18 cellular contexts compared by ENCODE assay signal in genomic region chr3:52149726-52150125, GRCh38. TPM values are rescaled to one million over a fixed set of nuclear protein-coding genes. Genes with fewer than 3 reads are reported as not detected.
DNase-seq lines count a peak whose midpoint lies in the region; ATAC-seq and TF ChIP-seq lines count a peak whose summit lies in the region.
"Had no signal": no experiment of that assay in that cellular context is flagged by ENCODE, and none has a peak within 500 bp of the region (broad histone marks: within the 10 kb centered on the region; RNA-seq: fewer than 3 reads in every experiment).

No MANE protein-coding gene starts in this region.

- ATAC-seq in natural killer cell treated with Interleukin-12 subunit alpha and Interleukin-12 subunit beta and Interleukin-15 and Interleukin-18, amount 100 ng/mL, for 72 hours: no peak
- no peak for ATAC-seq in natural killer cell

- H3K4me3 Mint-ChIP-seq in natural killer cell treated with Interleukin-12 subunit alpha and Interleukin-12 subunit beta and Interleukin-15 and Interleukin-18, amount 100 ng/mL, for 72 hours: no peak overlapping the region
- H3K4me3 Mint-ChIP-seq in natural killer cell: no peak overlapping the region
- H3K4me3 Mint-ChIP-seq in chondrocyte (ENCODE audit: unreplicated experiment): no peak overlapping the region
- H3K4me3 Mint-ChIP-seq: B cell; CD4-positive, alpha-beta memory T cell; HFFc6 had no signal

- TF ChIP-seq CTCF in natural killer cell (IDR thresholded peaks at IDR 0.05) (no peak), chondrocyte (IDR thresholded peaks at IDR 0.05) (no peak), vagina (IDR thresholded peaks at IDR 0.05) (no peak)

- H3K4me1 ChIP-seq in vagina: peaks cover 11% of the 10 kb centered on the region
- H3K4me1 ChIP-seq: HAP-1 had no signal

- H3K9me3 ChIP-seq in vagina: no peaks in the 10 kb centered on the region
- H3K9me3 ChIP-seq: BLaER1 treated with 17β-estradiol and CSF1 and Interleukin-3, amounts not matched to agents 10 nM and 100 nM; HAP-1 had no signal

- H3K27me3 ChIP-seq in vagina: no peaks in the 10 kb centered on the region
- H3K27me3 ChIP-seq: BLaER1 treated with 17β-estradiol and CSF1 and Interleukin-3, amounts not matched to agents 10 nM and 100 nM had no signal

- H3K27ac ChIP-seq in vagina (no peak overlapping the region), caudate nucleus (ENCODE audit: low read depth, low read length) (no peak overlapping the region)
- H3K27ac ChIP-seq: 22Rv1 had no signal

- H3K4me3 ChIP-seq in vagina: no peak overlapping the region
- H3K4me3 ChIP-seq: BLaER1 treated with 17β-estradiol and CSF1 and Interleukin-3, amounts not matched to agents 10 nM and 100 nM; HAP-1 had no signal

- H3K36me3 Mint-ChIP-seq in natural killer cell treated with Interleukin-12 subunit alpha and Interleukin-12 subunit beta and Interleukin-15 and Interleukin-18, amount 100 ng/mL, for 72 hours: no peaks in the 10 kb centered on the region
- no peaks in the 10 kb centered on the region for H3K36me3 Mint-ChIP-seq in natural killer cell
- H3K36me3 Mint-ChIP-seq in chondrocyte (ENCODE audit: low read depth): peaks cover 2% of the 10 kb centered on the region

- peak; percentile 56 for DNase-seq in natural killer cell treated with Interleukin-12 subunit alpha and Interleukin-12 subunit beta and Interleukin-15 and Interleukin-18, amount 100 ng/mL, for 72 hours (ENCODE audit: low spot score)
- no peak for DNase-seq in natural killer cell
- DNase-seq in chondrocyte (ENCODE audit: low spot score): peak; percentile 85
- DNase-seq in vagina (ENCODE audit: extremely low spot score in 2 of 2): peak; percentile 64 to 77
- DNase-seq in T-helper 9 cell: no peak
- no peak for DNase-seq in caudate nucleus (lab: John Stamatoyannopoulos, UW)
- DNase-seq: Calu3; CD4-positive, alpha-beta memory T cell; COR-L47; DMS53; DMS79 treated with DMSO at 0.1 percent for 48 hours; GF-D8; GOT3; HFFc6 had no signal

- no peak overlapping the region for H3K27ac Mint-ChIP-seq in natural killer cell treated with Interleukin-12 subunit alpha and Interleukin-12 subunit beta and Interleukin-15 and Interleukin-18, amount 100 ng/mL, for 72 hours
- H3K27ac Mint-ChIP-seq in natural killer cell: no peak overlapping the region
- H3K27ac Mint-ChIP-seq in chondrocyte (ENCODE audit: unreplicated experiment): no peak overlapping the region
- H3K27ac Mint-ChIP-seq: B cell, HFFc6 had no signal

- intact Hi-C loops in natural killer cell (cut with micrococcal nuclease): no loop called here
- intact Hi-C loops in vagina (cut with DNase I): loop anchor here (5.0 kb wide), 1 partner anchor 212 kb away; no protein-coding TSS in a partner anchor

- H3K36me3 ChIP-seq in vagina: no peaks in the 10 kb centered on the region

- TF ChIP-seq POLR2A in vagina (IDR thresholded peaks at IDR 0.05): no peak

- H3K4me1 Mint-ChIP-seq in natural killer cell treated with Interleukin-12 subunit alpha and Interleukin-12 subunit beta and Interleukin-15 and Interleukin-18, amount 100 ng/mL, for 72 hours (ENCODE audit: low read depth in 2 of 2): peaks cover 7 to 10% of the 10 kb centered on the region in 2 donors
- H3K4me1 Mint-ChIP-seq in natural killer cell (peaks cover 7 to 8% of the 10 kb centered on the region in 2 donors), chondrocyte (ENCODE audit: low read depth) (peaks cover 9% of the 10 kb centered on the region)

- no peaks in the 10 kb centered on the region for H3K27me3 Mint-ChIP-seq in natural killer cell treated with Interleukin-12 subunit alpha and Interleukin-12 subunit beta and Interleukin-15 and Interleukin-18, amount 100 ng/mL, for 72 hours
- no peaks in the 10 kb centered on the region for H3K27me3 Mint-ChIP-seq in natural killer cell (ENCODE audit: low read depth in 2 of 2)
- H3K27me3 Mint-ChIP-seq in chondrocyte (ENCODE audit: low read depth): no peaks in the 10 kb centered on the region
- H3K27me3 Mint-ChIP-seq: B cell; CD4-positive, alpha-beta memory T cell had no signal

- H3K9me3 Mint-ChIP-seq in natural killer cell treated with Interleukin-12 subunit alpha and Interleukin-12 subunit beta and Interleukin-15 and Interleukin-18, amount 100 ng/mL, for 72 hours: no peaks in the 10 kb centered on the region
- no peaks in the 10 kb centered on the region for H3K9me3 Mint-ChIP-seq in natural killer cell
- H3K9me3 Mint-ChIP-seq in chondrocyte (ENCODE audit: low read depth): no peaks in the 10 kb centered on the region
- H3K9me3 Mint-ChIP-seq: CD4-positive, alpha-beta memory T cell; HFFc6 had no signal

RNA-seq across cellular contexts. Expression of gene POC1A, which starts 4.5 kb away (rescaled TPM):
- total RNA-seq in natural killer cell treated with Interleukin-12 subunit alpha and Interleukin-12 subunit beta and Interleukin-15 and Interleukin-18, amount 100 ng/mL, for 72 hours: 10 to 100 TPM; 14.9 to 35.3 TPM
- total RNA-seq in natural killer cell (1 to 10 TPM; 1.3 to 2.6 (median 2.4) TPM), chondrocyte (5.3 to 5.7 TPM (median 5.5 TPM) in 3 replicates), vagina (0.74 TPM)

RNA-seq across cellular contexts. Expression of gene ALAS1, which starts 48.2 kb away (rescaled TPM):
- total RNA-seq in natural killer cell treated with Interleukin-12 subunit alpha and Interleukin-12 subunit beta and Interleukin-15 and Interleukin-18, amount 100 ng/mL, for 72 hours: 100 to 1,000 TPM in 1 of 2 donors, 10 to 100 TPM in 1; 93.6 to 121 TPM
- total RNA-seq in natural killer cell: 10 to 100 TPM; 17.0 to 34.5 (median 33.4) TPM
- total RNA-seq in chondrocyte: 37.5 to 39.8 TPM (median 38.3 TPM) in 3 replicates
- 41.5 TPM for total RNA-seq in vagina

Comparison
In these comparisons a context has a peak if more than half of its experiments do, and no peak if none do; other contexts are left out.
1. DNase-seq: peak in natural killer cell treated with Interleukin-12 subunit alpha and Interleukin-12 subunit beta and Interleukin-15 and Interleukin-18, amount 100 ng/mL, for 72 hours (single experiment), chondrocyte (single experiment) and vagina (2 of 2); none in natural killer cell (single experiment), T-helper 9 cell (single experiment) and caudate nucleus (0 of 61).